ENCODE assay signal across 8 cellular contexts in the genomic region with DNA sequence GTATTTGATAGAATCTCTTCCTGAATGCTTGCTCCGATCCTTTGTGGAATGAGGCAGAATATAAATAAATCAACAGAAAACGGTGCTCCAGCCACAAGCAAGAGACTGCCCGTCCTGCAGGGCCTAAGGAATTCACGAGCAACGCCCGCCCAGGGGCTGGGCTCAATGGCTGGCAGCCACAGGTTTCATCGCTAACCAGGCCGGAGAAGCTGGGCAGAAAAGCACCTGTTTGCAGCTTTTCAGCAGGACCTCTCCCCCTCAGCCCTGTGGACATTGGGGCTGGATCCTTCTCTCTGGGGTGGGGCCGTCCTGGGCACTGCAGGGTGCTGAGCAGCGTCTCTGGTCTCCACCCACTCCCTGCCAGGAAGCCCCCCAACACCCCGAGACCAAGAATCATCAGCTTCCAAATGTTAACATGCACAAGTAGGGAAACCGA.
A peak's percentile ranks its signal among the peaks of the same experiment; 100 is the strongest.
DNase-seq lines count a peak whose midpoint lies in the region; ATAC-seq and TF ChIP-seq lines count a peak whose summit lies in the region.

No MANE protein-coding gene starts in this region.

- peak overlapping the region; percentile 41 for H2AFZ ChIP-seq in parathyroid adenoma

- no peaks in the 10 kb centered on the region for H3K79me2 ChIP-seq in parathyroid adenoma

- no peaks in the 10 kb centered on the region for H3K9me3 ChIP-seq in CD8-positive, alpha-beta T cell (ENCODE audit: low read length)
- no peaks in the 10 kb centered on the region for H3K9me3 ChIP-seq in parathyroid adenoma (ENCODE audit: control insufficient read depth, low read length)

- H3K4me1 ChIP-seq in CD8-positive, alpha-beta T cell (ENCODE audit: insufficient read depth, low read length) = peaks cover 11% of the 10 kb centered on the region
- peaks cover 15% of the 10 kb centered on the region for H3K4me1 ChIP-seq in parathyroid adenoma

- H3K4me1 Mint-ChIP-seq in CD8-positive, alpha-beta T cell (ENCODE audit: low read depth) = peaks cover 2% of the 10 kb centered on the region

- H3K27ac ChIP-seq in CD8-positive, alpha-beta T cell (ENCODE audit: low read depth, low read length) = no peak overlapping the region
- peak overlapping the region; percentile 71 for H3K27ac ChIP-seq in parathyroid adenoma

- no peaks in the 10 kb centered on the region for H3K27me3 ChIP-seq in CD8-positive, alpha-beta T cell (ENCODE audit: insufficient read depth, low read length)
- no peaks in the 10 kb centered on the region for H3K27me3 ChIP-seq in parathyroid adenoma (ENCODE audit: control insufficient read depth, insufficient read depth, low read length)

- H3K27me3 Mint-ChIP-seq in CD8-positive, alpha-beta T cell (ENCODE audit: low read depth) = no peaks in the 10 kb centered on the region

- TF ChIP-seq CTCF in CD8-positive, alpha-beta T cell (IDR thresholded peaks at IDR 0.05) = no peak
- no peak for TF ChIP-seq CTCF in parathyroid adenoma (IDR thresholded peaks at IDR 0.05)

- peaks cover 2% of the 10 kb centered on the region for H3K9me3 Mint-ChIP-seq in CD8-positive, alpha-beta T cell

- H3K36me3 ChIP-seq in CD8-positive, alpha-beta T cell (ENCODE audit: insufficient read depth, low read length) = no peaks in the 10 kb centered on the region
- no peaks in the 10 kb centered on the region for H3K36me3 ChIP-seq in parathyroid adenoma (ENCODE audit: control insufficient read depth, insufficient read depth, low read length)

- peak overlapping the region; percentile 45 for H3K4me3 Mint-ChIP-seq in CD8-positive, alpha-beta T cell

- no peak overlapping the region for H3K4me3 ChIP-seq in CD8-positive, alpha-beta T cell (ENCODE audit: low read depth, low read length)
- H3K4me3 ChIP-seq in parathyroid adenoma (ENCODE audit: low read depth, low read length) = peak overlapping the region; percentile 53

- no peak overlapping the region for H3K9ac ChIP-seq in parathyroid adenoma

- intact Hi-C loops in CD8-positive, alpha-beta T cell (cut with DNase I, micrococcal nuclease) = loop anchor here in 1 of 2 experiments (2.0 kb wide), 1 partner anchor 58 kb away; no protein-coding TSS in a partner anchor
- intact Hi-C loops in Right ventricle myocardium superior (cut with DNase I) = loop anchor here (2.0 to 5.0 kb wide), 2 partner anchors 36 to 102 kb away; a partner anchor contains a TSS

- no peak for ATAC-seq in CD8-positive, alpha-beta T cell
- peak; percentile 1 for ATAC-seq in Right ventricle myocardium superior (ENCODE audit: poor library complexity)

- peaks cover 3% of the 10 kb centered on the region for H3K36me3 Mint-ChIP-seq in CD8-positive, alpha-beta T cell

- peak overlapping the region; percentile 79 for H3K4me2 ChIP-seq in parathyroid adenoma (ENCODE audit: low read length)

- POLR2A ChIA-PET in CD8-positive, alpha-beta T cell (lab: Charles Lee) = interaction anchor here (1.3 to 3.2 kb wide), 3 partner anchors 16 to 102 kb away, joined by 3 to 45 read pairs (median 3); a partner anchor contains a TSS

- CTCF ChIA-PET in CD8-positive, alpha-beta T cell (lab: Charles Lee) = interaction anchor here (0.9 to 7.3 kb wide), 9 partner anchors 11 to 106 kb away, joined by 4 to 82 read pairs (median 6); a partner anchor contains a TSS

- no peak overlapping the region for H3K27ac Mint-ChIP-seq in CD8-positive, alpha-beta T cell

- DNase-seq in CD8-positive, alpha-beta T cell = no peak
- peak; percentile 39 for DNase-seq in T1000 (lab: John Stamatoyannopoulos, UW)
- DNase-seq in Right ventricle myocardium superior = peak; percentile 61
- DNase-seq in GM19238 (ENCODE audit: insufficient read length, low spot score) = no peak
- no peak for DNase-seq in NK-92 treated with Interleukin-12 subunit alpha and Interleukin-12 subunit beta, amount 100 ng/mL, for 24 hours (lab: John Stamatoyannopoulos, UW)
- DNase-seq in middle frontal gyrus (ENCODE audit: extremely low spot score, low spot score) = no peak
- DNase-seq in activated T-cell treated with anti-CD3 and anti-CD28 coated beads, Interleukin-2, amount 50 U/mL, for 1 hour = no peak

Comparison
In these comparisons a context has a peak if more than half of its experiments do, and no peak if none do; other contexts are left out.
1. DNase-seq: peak in T1000 (single experiment) and Right ventricle myocardium superior (single experiment); none in CD8-positive, alpha-beta T cell (0 of 7), GM19238 (single experiment), NK-92 treated with Interleukin-12 subunit alpha and Interleukin-12 subunit beta, amount 100 ng/mL, for 24 hours (single experiment), middle frontal gyrus (single experiment) and activated T-cell treated with anti-CD3 and anti-CD28 coated beads, Interleukin-2, amount 50 U/mL, for 1 hour (single experiment).